Comparison of ENCODE assay signal across 14 cellular contexts in genomic region chr2:134198006-134198634, GRCh38. TPM values are rescaled to one million over a fixed set of nuclear protein-coding genes. Genes with fewer than 3 reads are reported as not detected.
DNase-seq lines count a peak whose midpoint lies in the region; ATAC-seq and TF ChIP-seq lines count a peak whose summit lies in the region.
"Had no signal": no experiment of that assay in that cellular context is flagged by ENCODE, and none has a peak within 500 bp of the region (broad histone marks: within the 10 kb centered on the region; RNA-seq: fewer than 3 reads in every experiment).

No MANE protein-coding gene starts in this region.

- H3K27me3 ChIP-seq in IMR-90 (ENCODE audit: control insufficient read depth, insufficient read depth, low read length) (no peaks in the 10 kb centered on the region), neural progenitor cell (no peaks in the 10 kb centered on the region)

- H3K4ac ChIP-seq in IMR-90 (ENCODE audit: low read depth, low read length): 0 out of 2 replicates have a peak overlapping the region, but pooled peaks have one; percentile 30

- H3K9ac ChIP-seq in IMR-90 (ENCODE audit: low read depth, low read length) (no peak overlapping the region), neural progenitor cell (no peak overlapping the region)

- peaks cover 52 to 82% of the 10 kb centered on the region in 2 experiments for H3K79me1 ChIP-seq in IMR-90 (ENCODE audit: low read depth in 1 of 2, low read length in 2 of 2)

- ATAC-seq in natural killer cell (peak in 2 of 3 donors; percentile 35 to 41), IMR-90 (ENCODE audit: low read depth) (no peak), GM21825 (IDR thresholded peaks at IDR 0.05; ENCODE audit: unreplicated experiment) (no peak), GM18519 (IDR thresholded peaks at IDR 0.05; ENCODE audit: low FRiP score, unreplicated experiment) (no peak), HG02938 (IDR thresholded peaks at IDR 0.05; ENCODE audit: unreplicated experiment) (no peak)
- ATAC-seq in natural killer cell treated with Interleukin-12 subunit alpha and Interleukin-12 subunit beta and Interleukin-15 and Interleukin-18, amount 100 ng/mL, for 72 hours: no peak
- ATAC-seq in effector memory CD8-positive, alpha-beta T cell (replicated peaks): peak; percentile 48

- H2AFZ ChIP-seq in IMR-90 (replicated peaks; ENCODE audit: low read length, poor library complexity): no peak overlapping the region
- no peak overlapping the region for H2AFZ ChIP-seq in neural progenitor cell (replicated peaks)

- H2BK5ac ChIP-seq in IMR-90 (ENCODE audit: low read depth, low read length, poor library complexity, severe bottlenecking): peak overlapping the region; percentile 9

- H3K27ac ChIP-seq in IMR-90 (ENCODE audit: insufficient read depth, low read length) (no peak overlapping the region; the same call in 1 of the 2 replicates), neural progenitor cell (no peak overlapping the region)

- no CpG with 5 or more reads among the region's 1 CpG for WGBS in IMR-90 (ENCODE audit: extremely low coverage in 2 of 2, insufficient read length in 1 of 2), 2 experiments

- CTCF ChIA-PET in IMR-90 (lab: Yijun Ruan, JAX): no interaction called here

- H3K14ac ChIP-seq in IMR-90 (replicated peaks; ENCODE audit: low read depth, low read length): peak overlapping the region; percentile 65

- BruUV-seq in IMR-90 (replicated peaks; lab: Mats Ljungman, UMichigan): no TSS peak

- TF ChIP-seq CTCF in natural killer cell (IDR thresholded peaks at IDR 0.05) (no peak), IMR-90 (conservative IDR thresholded peaks at IDR 0.05; ENCODE audit: low read depth, low read length) (no peak), neural progenitor cell (IDR thresholded peaks at IDR 0.05) (no peak)

- H4K8ac ChIP-seq in IMR-90 (ENCODE audit: low read depth in 2 of 2, low read length in 2 of 2): no peak overlapping the region

- H3K4me1 Mint-ChIP-seq in natural killer cell (peaks cover 48 to 57% of the 10 kb centered on the region in 2 donors), neural progenitor cell (peaks cover 24% of the 10 kb centered on the region)
- H3K4me1 Mint-ChIP-seq in natural killer cell treated with Interleukin-12 subunit alpha and Interleukin-12 subunit beta and Interleukin-15 and Interleukin-18, amount 100 ng/mL, for 72 hours (ENCODE audit: low read depth in 2 of 2): peaks cover 35 to 58% of the 10 kb centered on the region in 2 donors
- peaks cover 37 to 54% of the 10 kb centered on the region in 2 donors for H3K4me1 Mint-ChIP-seq in effector memory CD8-positive, alpha-beta T cell (ENCODE audit: low read depth in 2 of 2)

- H2BK15ac ChIP-seq in IMR-90 (ENCODE audit: low read depth, low read length): peak overlapping the region; percentile 21; the same call in 1 of the 3 replicates

- H3K9me3 ChIP-seq in IMR-90 (ENCODE audit: control insufficient read depth, insufficient read depth, low read length) (no peaks in the 10 kb centered on the region), neural progenitor cell (ENCODE audit: low read depth) (no peaks in the 10 kb centered on the region)

- dilution Hi-C loops in IMR-90 (cut with HindIII; ENCODE audit: low sequenced_read_pairs, unreplicated experiment): no loop called here

- H3K23ac ChIP-seq in IMR-90 (ENCODE audit: low read depth, low read length): peak overlapping the region; percentile 65; the same call in 1 of the 2 replicates

- in situ Hi-C loops in IMR-90 (cut with MboI; ENCODE audit: low sequenced_read_pairs): no loop called here

- H3K4me3 ChIP-seq in IMR-90 (ENCODE audit: insufficient read depth, low read depth, low read length) (no peak overlapping the region), neural progenitor cell (no peak overlapping the region)
- H3K4me3 ChIP-seq: lung had no signal

- intact Hi-C loops in natural killer cell (cut with micrococcal nuclease) (no loop called here), IMR-90 (cut with micrococcal nuclease) (no loop called here)

- H4K20me1 ChIP-seq in IMR-90 (ENCODE audit: insufficient read depth, low read length) (peaks cover 84% of the 10 kb centered on the region), neural progenitor cell (ENCODE audit: low read depth) (peaks cover 29% of the 10 kb centered on the region)

- H3K56ac ChIP-seq in IMR-90 (ENCODE audit: extremely low read depth, insufficient read depth, low read length): no peak overlapping the region

- peaks cover 16% of the 10 kb centered on the region for H3K9me1 ChIP-seq in IMR-90 (ENCODE audit: insufficient read depth, low read length)

- peak overlapping the region; percentile 57; the same call in 1 of the 2 replicates for H2BK20ac ChIP-seq in IMR-90 (ENCODE audit: low read depth, low read length)

- H3K36me3 ChIP-seq in IMR-90 (ENCODE audit: control insufficient read depth, insufficient read depth, low read length) (no peaks in the 10 kb centered on the region), neural progenitor cell (no peaks in the 10 kb centered on the region)

- H3F3A ChIP-seq in neural progenitor cell (ENCODE audit: low read depth): peaks cover 4% of the 10 kb centered on the region

- TF ChIP-seq POLR2A in IMR-90 (IDR thresholded peaks at IDR 0.05; ENCODE audit: low read depth, low read length): no peak

- H4K5ac ChIP-seq in IMR-90 (ENCODE audit: low read depth, low read length): no peak overlapping the region

- H3K4me2 ChIP-seq in IMR-90 (ENCODE audit: low read depth, low read length) (no peak overlapping the region), neural progenitor cell (no peak overlapping the region)

- no peaks in the 10 kb centered on the region for H3K36me3 Mint-ChIP-seq in natural killer cell
- H3K36me3 Mint-ChIP-seq in natural killer cell treated with Interleukin-12 subunit alpha and Interleukin-12 subunit beta and Interleukin-15 and Interleukin-18, amount 100 ng/mL, for 72 hours: no peaks in the 10 kb centered on the region
- H3K36me3 Mint-ChIP-seq in effector memory CD8-positive, alpha-beta T cell (ENCODE audit: insufficient read depth): no peaks in the 10 kb centered on the region
- no peaks in the 10 kb centered on the region for H3K36me3 Mint-ChIP-seq in neural progenitor cell

- peaks cover 40% of the 10 kb centered on the region for H3K79me2 ChIP-seq in neural progenitor cell (ENCODE audit: low read depth)

- peak overlapping the region; percentile 34 to 78 for H3K27ac Mint-ChIP-seq in natural killer cell
- H3K27ac Mint-ChIP-seq in natural killer cell treated with Interleukin-12 subunit alpha and Interleukin-12 subunit beta and Interleukin-15 and Interleukin-18, amount 100 ng/mL, for 72 hours: peak overlapping the region in 1 of 2 donors; percentile 58
- H3K27ac Mint-ChIP-seq in effector memory CD8-positive, alpha-beta T cell: peak overlapping the region; percentile 65 to 74
- H3K27ac Mint-ChIP-seq in neural progenitor cell: no peak overlapping the region

- DNase-seq in natural killer cell: no peak
- DNase-seq in natural killer cell treated with Interleukin-12 subunit alpha and Interleukin-12 subunit beta and Interleukin-15 and Interleukin-18, amount 100 ng/mL, for 72 hours (ENCODE audit: low spot score): no peak
- DNase-seq in IMR-90: no peak
- no peak for DNase-seq in effector memory CD8-positive, alpha-beta T cell
- DNase-seq in neural progenitor cell (ENCODE audit: low spot score): no peak
- DNase-seq: C1 segment of cervical spinal cord; NCI-H1436; NCI-H524; stimulated activated CD4-positive, alpha-beta T cell treated with anti-CD3 and anti-CD28 coated beads, Interleukin-1b, Interleukin-23, amount 100 ng/mL, for 48 hours; stimulated activated naive CD4-positive, alpha-beta T cell had no signal

- TF ChIP-seq RAD21 in IMR-90 (IDR thresholded peaks at IDR 0.05; ENCODE audit: low read length): no peak

- peaks cover 15% of the 10 kb centered on the region for H3K4me1 ChIP-seq in IMR-90 (ENCODE audit: control insufficient read depth, insufficient read depth, low read length)
- peaks cover 35% of the 10 kb centered on the region for H3K4me1 ChIP-seq in neural progenitor cell

- no peaks in the 10 kb centered on the region for H3K9me3 Mint-ChIP-seq in natural killer cell
- no peaks in the 10 kb centered on the region for H3K9me3 Mint-ChIP-seq in natural killer cell treated with Interleukin-12 subunit alpha and Interleukin-12 subunit beta and Interleukin-15 and Interleukin-18, amount 100 ng/mL, for 72 hours
- no peaks in the 10 kb centered on the region for H3K9me3 Mint-ChIP-seq in effector memory CD8-positive, alpha-beta T cell
- H3K9me3 Mint-ChIP-seq in neural progenitor cell: no peaks in the 10 kb centered on the region

- H2BK120ac ChIP-seq in IMR-90 (ENCODE audit: low read depth, low read length): no peak overlapping the region; the same call in 1 of the 2 replicates

- POLR2A ChIA-PET in IMR-90 (lab: Charles Lee; ENCODE audit: unreplicated experiment): interaction anchor here (1.5 kb wide), 1 partner anchor 311 kb away, joined by 4 read pairs; no protein-coding TSS in a partner anchor

- peak overlapping the region; percentile 56; the same call in 1 of the 2 replicates for H2AK5ac ChIP-seq in IMR-90 (ENCODE audit: low read depth, low read length)

- H4K91ac ChIP-seq in IMR-90 (ENCODE audit: insufficient read depth, low read depth, low read length): peak overlapping the region; percentile 6; the same call in 1 of the 2 replicates

- H3K4me3 Mint-ChIP-seq in natural killer cell: no peak overlapping the region
- H3K4me3 Mint-ChIP-seq in natural killer cell treated with Interleukin-12 subunit alpha and Interleukin-12 subunit beta and Interleukin-15 and Interleukin-18, amount 100 ng/mL, for 72 hours: no peak overlapping the region
- peak overlapping the region; percentile 48 to 50 for H3K4me3 Mint-ChIP-seq in effector memory CD8-positive, alpha-beta T cell
- no peak overlapping the region for H3K4me3 Mint-ChIP-seq in neural progenitor cell

- H3K18ac ChIP-seq in IMR-90 (ENCODE audit: low read depth, low read length): no peak overlapping the region

- H3K27me3 Mint-ChIP-seq in natural killer cell (ENCODE audit: low read depth in 2 of 2): no peaks in the 10 kb centered on the region
- no peaks in the 10 kb centered on the region for H3K27me3 Mint-ChIP-seq in natural killer cell treated with Interleukin-12 subunit alpha and Interleukin-12 subunit beta and Interleukin-15 and Interleukin-18, amount 100 ng/mL, for 72 hours
- no peaks in the 10 kb centered on the region for H3K27me3 Mint-ChIP-seq in effector memory CD8-positive, alpha-beta T cell
- no peaks in the 10 kb centered on the region for H3K27me3 Mint-ChIP-seq in neural progenitor cell (ENCODE audit: insufficient read depth, low read depth)

- H2AK9ac ChIP-seq in IMR-90 (replicated peaks; ENCODE audit: low read depth, low read length, poor library complexity): peak overlapping the region; percentile 7

TF ChIP-seq in IMR-90, 13 proteins besides CTCF, POLR2A, EP300 and RAD21 (continues in another document):
- no peak for TF ChIP-seq NFE2L2 (IDR thresholded peaks at IDR 0.05; ENCODE audit: low read depth, low read length)

RNA-seq across cellular contexts. Expression of gene MGAT5, which starts 55.8 kb away (rescaled TPM):
- total RNA-seq in natural killer cell: 10 to 100 TPM; 39.7 to 58.2 (median 57.0) TPM
- total RNA-seq in natural killer cell treated with Interleukin-12 subunit alpha and Interleukin-12 subunit beta and Interleukin-15 and Interleukin-18, amount 100 ng/mL, for 72 hours: 10 to 100 TPM; 58.1 to 99.5 TPM
- total RNA-seq in IMR-90 (2012; rRNA removed): 47.8 and 59.9 TPM in 2 replicates
- polyA plus RNA-seq in IMR-90 (2012; rRNA removed): 20.2 and 22.9 TPM in 2 replicates
- 16.0 and 23.2 TPM in 2 replicates for polyA plus RNA-seq in IMR-90 (2012; cell fraction: cytosol; rRNA removed)
- 7.9 and 19.2 TPM in 2 replicates for polyA plus RNA-seq in IMR-90 (2012; cell fraction: nucleus; rRNA removed; ENCODE audit: low replicate concordance)
- total RNA-seq in neural progenitor cell (ENCODE audit: low replicate concordance): 21.2 and 28.8 TPM in 2 replicates

Comparison
In these comparisons a context has a peak if more than half of its experiments do, and no peak if none do; other contexts are left out.
1. ATAC-seq: peak in natural killer cell (2 of 3) and effector memory CD8-positive, alpha-beta T cell (single experiment); none in natural killer cell treated with Interleukin-12 subunit alpha and Interleukin-12 subunit beta and Interleukin-15 and Interleukin-18, amount 100 ng/mL, for 72 hours (0 of 2), IMR-90 (single experiment), GM21825 (single experiment), GM18519 (single experiment) and HG02938 (single experiment).
2. H3K4me3 Mint-ChIP-seq: peak in effector memory CD8-positive, alpha-beta T cell (2 of 2); none in natural killer cell (single experiment), natural killer cell treated with Interleukin-12 subunit alpha and Interleukin-12 subunit beta and Interleukin-15 and Interleukin-18, amount 100 ng/mL, for 72 hours (single experiment) and neural progenitor cell (single experiment).